ENCODE assay signal across 14 cellular contexts in genomic region chr1:234530641-234531040, GRCh38. TPM values are rescaled to one million over a fixed set of nuclear protein-coding genes. Genes with fewer than 3 reads are reported as not detected.
DNase-seq lines count a peak whose midpoint lies in the region; ATAC-seq and TF ChIP-seq lines count a peak whose summit lies in the region.
"Had no signal": no experiment of that assay in that cellular context is flagged by ENCODE, and none has a peak within 500 bp of the region (broad histone marks: within the 10 kb centered on the region; RNA-seq: fewer than 3 reads in every experiment).

No MANE protein-coding gene starts in this region.

- WGBS in gastroesophageal sphincter (ENCODE audit: low coverage in 1 of 2), 2 donors: 61 to 74% methylated on average over 6 to 10 of the region's 10 CpGs

- H3K4me3 ChIP-seq in ACC112 (ENCODE audit: low read depth, low read length) (peak overlapping the region; percentile 61; the same call in 1 of the 2 replicates), gastroesophageal sphincter (peak overlapping the region in 1 of 2 donors; percentile 41), gastrocnemius medialis (no peak overlapping the region)

- peak overlapping the region; percentile 99 for H3K27ac ChIP-seq in ACC112 (ENCODE audit: low read depth, low read length)
- peak overlapping the region; percentile 95 to 99 (median 96) for H3K27ac ChIP-seq in gastroesophageal sphincter
- H3K27ac ChIP-seq in gastrocnemius medialis: peak overlapping the region; percentile 93 to 100 (median 98)

- CTCF ChIA-PET in activated B cell treated with CpG ODN at 0.5 μM for 24 hours (lab: Charles Lee): interaction anchor here (0.8 kb wide), 1 partner anchor 11 kb away, joined by 3 read pairs; no protein-coding TSS in a partner anchor

- TF ChIP-seq CTCF in activated B cell treated with CpG ODN at 0.5 μM for 24 hours (IDR thresholded peaks at IDR 0.05): no peak
- no peak for TF ChIP-seq CTCF in gastroesophageal sphincter (IDR thresholded peaks at IDR 0.05)
- TF ChIP-seq CTCF in gastrocnemius medialis (IDR thresholded peaks at IDR 0.05 in 4 of 5, conservative IDR thresholded peaks at IDR 0.05 in 1 of 5): no peak

- peaks cover 6% of the 10 kb centered on the region for H3K27me3 Mint-ChIP-seq in activated B cell treated with CpG ODN at 0.5 μM for 24 hours

- no peak overlapping the region for H2AFZ ChIP-seq in ACC112 (ENCODE audit: low read length, unreplicated experiment)

- H3K27ac Mint-ChIP-seq in activated B cell treated with CpG ODN at 0.5 μM for 24 hours: peak overlapping the region; percentile 19
- H3K27ac Mint-ChIP-seq: activated naive CD4-positive, alpha-beta T cell treated with anti-CD3 and anti-CD28 coated beads, Interleukin-2, amount 10 ng/mL, durations not matched to agents 7 days and 5 days; memory B cell had no signal

- no peak overlapping the region for H3K4me3 Mint-ChIP-seq in activated B cell treated with CpG ODN at 0.5 μM for 24 hours
- H3K4me3 Mint-ChIP-seq: activated naive CD4-positive, alpha-beta T cell treated with anti-CD3 and anti-CD28 coated beads, Interleukin-2, amount 10 ng/mL, durations not matched to agents 7 days and 5 days; memory B cell had no signal

- TF ChIP-seq POLR2A in gastroesophageal sphincter (IDR thresholded peaks at IDR 0.05) (no peak), gastrocnemius medialis (IDR thresholded peaks at IDR 0.05) (no peak), GM18505 (IDR thresholded peaks at IDR 0.05; ENCODE audit: borderline replicate concordance, extremely low read depth, insufficient read depth, insufficient read length) (no peak)

- H3K36me3 ChIP-seq in ACC112 (ENCODE audit: insufficient read depth, low read length) (no peaks in the 10 kb centered on the region), gastroesophageal sphincter (no peaks in the 10 kb centered on the region), gastrocnemius medialis (no peaks in the 10 kb centered on the region)

- H3K9me3 Mint-ChIP-seq in activated B cell treated with CpG ODN at 0.5 μM for 24 hours: no peaks in the 10 kb centered on the region
- H3K9me3 Mint-ChIP-seq: activated naive CD4-positive, alpha-beta T cell treated with anti-CD3 and anti-CD28 coated beads, Interleukin-2, amount 10 ng/mL, durations not matched to agents 7 days and 5 days; memory B cell had no signal

- POLR2A ChIA-PET in activated B cell treated with CpG ODN at 0.5 μM for 24 hours (lab: Charles Lee): interaction anchor here (0.6 to 1.3 kb wide), 2 partner anchors 60 to 69 kb away, joined by 3 to 7 read pairs; no protein-coding TSS in a partner anchor

- in situ Hi-C loops in gastrocnemius medialis (cut with MboI; ENCODE audit: low sequenced_read_pairs in 4 of 4): loop anchor here in 2 of 4 donors (10.0 kb wide), 2 partner anchors 64 to 544 kb away; no protein-coding TSS in a partner anchor

- ATAC-seq in activated B cell treated with CpG ODN at 0.5 μM for 24 hours (ENCODE audit: low read depth) (no peak), gastroesophageal sphincter (no peak), gastrocnemius medialis (no peak), GM18505 (IDR thresholded peaks at IDR 0.05; ENCODE audit: unreplicated experiment) (no peak), HG03571 (IDR thresholded peaks at IDR 0.05; ENCODE audit: unreplicated experiment) (no peak)

- H3K27me3 ChIP-seq in ACC112 (ENCODE audit: insufficient read depth, low read length) (no peaks in the 10 kb centered on the region), gastroesophageal sphincter (no peaks in the 10 kb centered on the region), gastrocnemius medialis (no peaks in the 10 kb centered on the region)

- DNase-seq in activated B cell treated with CpG ODN at 0.5 μM for 24 hours: no peak
- no peak for DNase-seq in gastrocnemius medialis
- no peak for DNase-seq in NCI-H774 (lab: John Stamatoyannopoulos, UW)
- no peak for DNase-seq in HCEC 1CT
- DNase-seq: activated naive CD4-positive, alpha-beta T cell treated with anti-CD3 and anti-CD28 coated beads, Interleukin-2, amount 10 ng/mL, durations not matched to agents 7 days and 5 days; dermis blood vessel endothelial cell; NCI-H1092 treated with DMSO at 0.1 percent for 48 hours; NCI-H446; T1000 had no signal

- H3K4me1 Mint-ChIP-seq in activated B cell treated with CpG ODN at 0.5 μM for 24 hours: peaks cover 19% of the 10 kb centered on the region

- intact Hi-C loops in activated B cell treated with CpG ODN at 0.5 μM for 24 hours (cut with micrococcal nuclease) (no loop called here), gastrocnemius medialis (cut with DNase I; ENCODE audit: low total_unique reads) (loop anchor here (1.0 kb wide), 1 partner anchor 70 kb away; no protein-coding TSS in a partner anchor)

- H3K9me3 ChIP-seq in gastroesophageal sphincter (no peaks in the 10 kb centered on the region), gastrocnemius medialis (no peaks in the 10 kb centered on the region)

- no peaks in the 10 kb centered on the region for H3K36me3 Mint-ChIP-seq in activated B cell treated with CpG ODN at 0.5 μM for 24 hours (ENCODE audit: low read depth)
- H3K36me3 Mint-ChIP-seq: activated naive CD4-positive, alpha-beta T cell treated with anti-CD3 and anti-CD28 coated beads, Interleukin-2, amount 10 ng/mL, durations not matched to agents 7 days and 5 days; memory B cell had no signal

- H3K4me1 ChIP-seq in ACC112 (ENCODE audit: control insufficient read depth, insufficient read depth, low read length, unreplicated experiment) (peaks cover 51% of the 10 kb centered on the region), gastroesophageal sphincter (peaks cover 38 to 84% (median 54%) of the 10 kb centered on the region in 3 donors), gastrocnemius medialis (peaks cover 76 to 84% of the 10 kb centered on the region in 2 donors)

- TF ChIP-seq EP300 in gastroesophageal sphincter (IDR thresholded peaks at IDR 0.05): no peak

- H3K79me2 ChIP-seq in ACC112 (ENCODE audit: control insufficient read depth, insufficient read depth, low read length, unreplicated experiment): no peaks in the 10 kb centered on the region

RNA-seq across cellular contexts. Expression of gene TARBP1, which starts 51.7 kb away (rescaled TPM):
- total RNA-seq in activated B cell treated with CpG ODN at 0.5 μM for 24 hours: 27.0 and 30.4 TPM in 2 replicates
- 1 to 10 TPM; 6.7 to 9.6 (median 8.7) TPM for total RNA-seq in gastroesophageal sphincter
- total RNA-seq in gastrocnemius medialis: 10 to 100 TPM in 1 of 4 donors, 1 to 10 TPM in 3; 5.7 to 11.9 (median 8.2) TPM
